ENCODE assay signal across 11 cellular contexts in genomic region chr18:32439802-32440201, GRCh38. TPM values are rescaled to one million over a fixed set of nuclear protein-coding genes. Genes with fewer than 3 reads are reported as not detected.
DNase-seq lines count a peak whose midpoint lies in the region; ATAC-seq and TF ChIP-seq lines count a peak whose summit lies in the region.
"Had no signal": no experiment of that assay in that cellular context is flagged by ENCODE, and none has a peak within 500 bp of the region (broad histone marks: within the 10 kb centered on the region; RNA-seq: fewer than 3 reads in every experiment).

No MANE protein-coding gene starts in this region.

- H3K36me3 Mint-ChIP-seq in activated CD8-positive, alpha-beta T cell treated with anti-CD3 and anti-CD28 coated beads for 36 hours (ENCODE audit: low read depth) = no peaks in the 10 kb centered on the region
- H3K36me3 Mint-ChIP-seq in activated CD8-positive, alpha-beta T cell treated with anti-CD3 and anti-CD28 coated beads, Interleukin-2, amount 10 ng/mL, durations not matched to agents 7 days and 5 days (ENCODE audit: low read depth) = no peaks in the 10 kb centered on the region
- H3K36me3 Mint-ChIP-seq in endothelial cell (ENCODE audit: low read depth, unreplicated experiment) (no peaks in the 10 kb centered on the region), T-cell (no peaks in the 10 kb centered on the region)
- H3K36me3 Mint-ChIP-seq: activated naive CD4-positive, alpha-beta T cell treated with anti-CD3 and anti-CD28 coated beads, Interleukin-2, amount 50 U/mL, for 24 hours; CD4-positive, CD25-positive, alpha-beta regulatory T cell; naive thymus-derived CD8-positive, alpha-beta T cell had no signal

- intact Hi-C loops in activated CD8-positive, alpha-beta T cell treated with anti-CD3 and anti-CD28 coated beads for 36 hours (cut with micrococcal nuclease) = no loop called here

- H3K4me3 ChIP-seq in retinal pigment epithelial cell (ENCODE audit: low read length) = no peak overlapping the region

- no peak overlapping the region for H3K27ac Mint-ChIP-seq in activated CD8-positive, alpha-beta T cell treated with anti-CD3 and anti-CD28 coated beads for 36 hours
- H3K27ac Mint-ChIP-seq in activated CD8-positive, alpha-beta T cell treated with anti-CD3 and anti-CD28 coated beads, Interleukin-2, amount 10 ng/mL, durations not matched to agents 7 days and 5 days = no peak overlapping the region
- H3K27ac Mint-ChIP-seq in endothelial cell (ENCODE audit: unreplicated experiment) = no peak overlapping the region
- no peak overlapping the region for H3K27ac Mint-ChIP-seq in T-cell
- H3K27ac Mint-ChIP-seq: activated naive CD4-positive, alpha-beta T cell treated with anti-CD3 and anti-CD28 coated beads, Interleukin-2, amount 50 U/mL, for 24 hours; CD4-positive, CD25-positive, alpha-beta regulatory T cell; naive thymus-derived CD8-positive, alpha-beta T cell had no signal

- no peaks in the 10 kb centered on the region for H3K9me3 Mint-ChIP-seq in activated CD8-positive, alpha-beta T cell treated with anti-CD3 and anti-CD28 coated beads for 36 hours
- no peaks in the 10 kb centered on the region for H3K9me3 Mint-ChIP-seq in activated CD8-positive, alpha-beta T cell treated with anti-CD3 and anti-CD28 coated beads, Interleukin-2, amount 10 ng/mL, durations not matched to agents 7 days and 5 days (ENCODE audit: insufficient read depth)
- H3K9me3 Mint-ChIP-seq in endothelial cell (ENCODE audit: unreplicated experiment) (no peaks in the 10 kb centered on the region), T-cell (no peaks in the 10 kb centered on the region)
- H3K9me3 Mint-ChIP-seq: activated naive CD4-positive, alpha-beta T cell treated with anti-CD3 and anti-CD28 coated beads, Interleukin-2, amount 50 U/mL, for 24 hours; CD4-positive, CD25-positive, alpha-beta regulatory T cell had no signal

- peak; percentile 12 for DNase-seq in activated CD8-positive, alpha-beta T cell treated with anti-CD3 and anti-CD28 coated beads for 36 hours
- DNase-seq in activated CD8-positive, alpha-beta T cell treated with anti-CD3 and anti-CD28 coated beads, Interleukin-2, amount 10 ng/mL, durations not matched to agents 7 days and 5 days = no peak
- DNase-seq in NCI-H146 (lab: John Stamatoyannopoulos, UW) (peak; percentile 58), endothelial cell (ENCODE audit: low spot score) (peak; percentile 16), retinal pigment epithelial cell (ENCODE audit: low read depth) (no peak), epidermal melanocyte (ENCODE audit: insufficient read length, low spot score) (no peak), T-cell (no peak)
- DNase-seq: naive thymus-derived CD8-positive, alpha-beta T cell had no signal

- TF ChIP-seq CTCF in activated CD8-positive, alpha-beta T cell treated with anti-CD3 and anti-CD28 coated beads for 36 hours (IDR thresholded peaks at IDR 0.05) = no peak
- TF ChIP-seq CTCF in endothelial cell (IDR thresholded peaks at IDR 0.05; ENCODE audit: unreplicated experiment) (no peak), retinal pigment epithelial cell (conservative IDR thresholded peaks at IDR 0.05; ENCODE audit: low read depth, low read length) (peak; percentile 58)

- H3K4me1 Mint-ChIP-seq in activated CD8-positive, alpha-beta T cell treated with anti-CD3 and anti-CD28 coated beads for 36 hours (ENCODE audit: low read depth) = no peaks in the 10 kb centered on the region
- H3K4me1 Mint-ChIP-seq in activated CD8-positive, alpha-beta T cell treated with anti-CD3 and anti-CD28 coated beads, Interleukin-2, amount 10 ng/mL, durations not matched to agents 7 days and 5 days (ENCODE audit: low read depth) = no peaks in the 10 kb centered on the region
- no peaks in the 10 kb centered on the region for H3K4me1 Mint-ChIP-seq in endothelial cell (ENCODE audit: unreplicated experiment)
- no peaks in the 10 kb centered on the region for H3K4me1 Mint-ChIP-seq in T-cell
- H3K4me1 Mint-ChIP-seq: activated naive CD4-positive, alpha-beta T cell treated with anti-CD3 and anti-CD28 coated beads, Interleukin-2, amount 50 U/mL, for 24 hours; CD4-positive, CD25-positive, alpha-beta regulatory T cell; naive thymus-derived CD8-positive, alpha-beta T cell had no signal

- ATAC-seq in activated CD8-positive, alpha-beta T cell treated with anti-CD3 and anti-CD28 coated beads for 36 hours = peak; percentile 47
- no peak for ATAC-seq in activated CD8-positive, alpha-beta T cell treated with anti-CD3 and anti-CD28 coated beads, Interleukin-2, amount 10 ng/mL, durations not matched to agents 7 days and 5 days
- ATAC-seq in T-cell (replicated peaks in 1 of 4) (no peak), GM18867 (IDR thresholded peaks at IDR 0.05; ENCODE audit: unreplicated experiment) (no peak)

- H3K27me3 Mint-ChIP-seq in activated CD8-positive, alpha-beta T cell treated with anti-CD3 and anti-CD28 coated beads for 36 hours = peaks cover 16% of the 10 kb centered on the region
- peaks cover 8% of the 10 kb centered on the region for H3K27me3 Mint-ChIP-seq in activated CD8-positive, alpha-beta T cell treated with anti-CD3 and anti-CD28 coated beads, Interleukin-2, amount 10 ng/mL, durations not matched to agents 7 days and 5 days (ENCODE audit: low read depth)
- H3K27me3 Mint-ChIP-seq in endothelial cell (ENCODE audit: unreplicated experiment) (no peaks in the 10 kb centered on the region), T-cell (peaks cover 4 to 17% of the 10 kb centered on the region in 2 donors)

- CTCF ChIA-PET in activated CD8-positive, alpha-beta T cell treated with anti-CD3 and anti-CD28 coated beads for 36 hours (lab: Charles Lee) = interaction anchor here (1.2 to 2.2 kb wide), 5 partner anchors 31 to 151 kb away, joined by 3 to 7 read pairs (median 3); partner anchors contain the start of gene GAREM1
- CTCF ChIA-PET in activated CD8-positive, alpha-beta T cell treated with anti-CD3 and anti-CD28 coated beads, Interleukin-2, amount 10 ng/mL, durations not matched to agents 7 days and 5 days (lab: Charles Lee) = interaction anchor here (0.7 to 1.0 kb wide), 2 partner anchors 9 to 29 kb away, joined by 3 read pairs; no protein-coding TSS in a partner anchor
- CTCF ChIA-PET in T-cell (lab: Charles Lee) = interaction anchor here in 1 of 2 donors (0.6 kb wide), 1 partner anchor 888 kb away, joined by 3 read pairs; no protein-coding TSS in a partner anchor

- H3K4me3 Mint-ChIP-seq in activated CD8-positive, alpha-beta T cell treated with anti-CD3 and anti-CD28 coated beads for 36 hours = no peak overlapping the region
- no peak overlapping the region for H3K4me3 Mint-ChIP-seq in activated CD8-positive, alpha-beta T cell treated with anti-CD3 and anti-CD28 coated beads, Interleukin-2, amount 10 ng/mL, durations not matched to agents 7 days and 5 days
- H3K4me3 Mint-ChIP-seq in endothelial cell (ENCODE audit: unreplicated experiment) (no peak overlapping the region), T-cell (no peak overlapping the region)
- H3K4me3 Mint-ChIP-seq: activated naive CD4-positive, alpha-beta T cell treated with anti-CD3 and anti-CD28 coated beads, Interleukin-2, amount 50 U/mL, for 24 hours; CD4-positive, CD25-positive, alpha-beta regulatory T cell; naive thymus-derived CD8-positive, alpha-beta T cell had no signal

- POLR2A ChIA-PET in activated CD8-positive, alpha-beta T cell treated with anti-CD3 and anti-CD28 coated beads for 36 hours (lab: Charles Lee) = no interaction called here
- POLR2A ChIA-PET in activated CD8-positive, alpha-beta T cell treated with anti-CD3 and anti-CD28 coated beads, Interleukin-2, amount 10 ng/mL, durations not matched to agents 7 days and 5 days (lab: Charles Lee) = no interaction called here
- POLR2A ChIA-PET in T-cell (lab: Charles Lee) = no interaction called here

RNA-seq across cellular contexts. Expression of gene GAREM1, which starts 30.9 kb away (rescaled TPM):
- not detected for total RNA-seq in activated CD8-positive, alpha-beta T cell treated with anti-CD3 and anti-CD28 coated beads for 36 hours
- not detected for total RNA-seq in activated CD8-positive, alpha-beta T cell treated with anti-CD3 and anti-CD28 coated beads, Interleukin-2, amount 10 ng/mL, durations not matched to agents 7 days and 5 days
- total RNA-seq in endothelial cell (ENCODE audit: unreplicated experiment) (1.2 TPM), T-cell (under 1 TPM; 0.26 to 0.41 (median 0.33) TPM)

Comparison
In these comparisons a context has a peak if more than half of its experiments do, and no peak if none do; other contexts are left out.
1. DNase-seq: peak in activated CD8-positive, alpha-beta T cell treated with anti-CD3 and anti-CD28 coated beads for 36 hours (single experiment), NCI-H146 (single experiment) and endothelial cell (single experiment); none in activated CD8-positive, alpha-beta T cell treated with anti-CD3 and anti-CD28 coated beads, Interleukin-2, amount 10 ng/mL, durations not matched to agents 7 days and 5 days (single experiment), retinal pigment epithelial cell (single experiment), epidermal melanocyte (single experiment) and T-cell (0 of 34).